ENCODE assay signal across 8 cellular contexts in the genomic region with DNA sequence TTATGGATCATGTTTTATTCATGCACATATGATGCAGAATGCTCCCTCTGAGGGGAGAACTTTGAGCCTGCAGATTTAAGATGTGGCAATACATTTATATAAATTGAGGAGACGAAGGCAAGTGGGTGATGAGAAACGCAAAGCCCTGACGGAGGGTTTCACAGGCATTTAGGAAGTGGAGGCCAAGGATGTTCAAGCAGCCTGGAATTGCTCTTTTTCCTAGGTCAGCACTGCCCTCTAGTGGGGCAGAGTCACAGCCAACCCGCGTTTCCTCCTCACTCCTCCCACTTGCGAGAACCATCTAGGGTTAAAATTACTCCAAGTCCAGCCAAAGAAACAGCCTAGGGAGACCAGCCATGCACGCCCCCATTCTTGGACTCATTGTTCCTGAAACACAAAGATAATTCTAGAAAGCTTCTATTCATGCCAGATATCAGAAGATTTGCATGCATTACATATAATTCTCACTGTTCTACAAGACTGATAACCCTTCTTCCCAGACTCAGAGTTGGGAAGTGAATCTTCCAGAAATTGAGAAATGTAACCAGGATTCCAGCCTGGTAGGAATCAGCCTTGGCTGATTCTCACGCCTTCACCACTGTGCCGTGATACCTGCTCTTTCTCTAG.
DNase-seq lines count a peak whose midpoint lies in the region; ATAC-seq, FAIRE-seq and TF ChIP-seq lines count a peak whose summit lies in the region.

No MANE protein-coding gene starts in this region.

- no peak overlapping the region for H3K9ac ChIP-seq in adipocyte (ENCODE audit: low read length)

- ATAC-seq in left cardiac atrium (peak; percentile 77 to 80), HG02973 (IDR thresholded peaks at IDR 0.05; ENCODE audit: unreplicated experiment) (no peak)

- in situ Hi-C loops in KBM-7 (cut with MboI; ENCODE audit: low pct_unique_long_range_greater_than_20kb, low sequenced_read_pairs): loop anchor here (25.0 kb wide), 1 partner anchor 770 kb away; no protein-coding TSS in a partner anchor

- no peaks in the 10 kb centered on the region for H3K9me3 ChIP-seq in adipocyte (ENCODE audit: control insufficient read depth, low read length)

- H3K4me3 ChIP-seq in AG04449 (ENCODE audit: low read depth, low read length): no peak overlapping the region
- no peak overlapping the region for H3K4me3 ChIP-seq in adipocyte (ENCODE audit: low read length)

- no peaks in the 10 kb centered on the region for H3K27me3 ChIP-seq in adipocyte (replicated peaks; ENCODE audit: control insufficient read depth, insufficient read depth, low read length)

- intact Hi-C loops in left cardiac atrium (cut with DNase I): loop anchor here (2.0 to 10.0 kb wide), 2 partner anchors 778 to 780 kb away; no protein-coding TSS in a partner anchor

- DNase-seq in AG04449 (ENCODE audit: low read depth, low spot score) (no peak), GM12892 (ENCODE audit: insufficient read length) (peak; percentile 32), KBM-7 (peak; percentile 84), RPMI8226 (peak; percentile 68), adipocyte (ENCODE audit: low read depth) (peak; percentile 88), left cardiac atrium (peak; percentile 75), renal cortical epithelial cell (ENCODE audit: low read depth) (peak; percentile 50)

- no peaks in the 10 kb centered on the region for H3K36me3 ChIP-seq in adipocyte (ENCODE audit: control insufficient read depth, insufficient read depth, low read length, severe bottlenecking)

- FAIRE-seq in GM12892 (lab: Jason Lieb, UNC): peak; percentile 46

- TF ChIP-seq CTCF in AG04449 (IDR thresholded peaks at IDR 0.05; ENCODE audit: insufficient read depth, low read length, missing control alignments): peak; percentile 87

- CTCF ChIA-PET in AG04449 (lab: Yijun Ruan, JAX): interaction anchor here (0.6 to 3.0 kb wide), 14 partner anchors 9 to 779 kb away, joined by 3 to 16 read pairs (median 6); partner anchors contain the start of gene SLCO3A1

- no peak for TF ChIP-seq POLR2A in GM12892 (IDR thresholded peaks at IDR 0.05; ENCODE audit: low read depth, low read length)

- no peaks in the 10 kb centered on the region for H3K4me1 ChIP-seq in adipocyte (ENCODE audit: control insufficient read depth, insufficient read depth, low read length)

- POLR2A ChIA-PET in AG04449 (lab: Yijun Ruan, JAX): no interaction called here
